In genomic region chr4:119212251-119212963, GRCh38 we compare ENCODE assay signal across 1 cellular context.
TF ChIP-seq lines count a peak whose summit lies in the region.

USP53 (plus strand) TSS chr4:119212713; CDS start chr4:119239760, 27,047 bp downstream.

TF ChIP-seq in SK-N-SH, 30 proteins besides CTCF, POLR2A, EP300 and RAD21 (continued from another document):
- TF ChIP-seq FOXM1 (IDR thresholded peaks at IDR 0.05; ENCODE audit: low read depth): no peak
- TF ChIP-seq TCF12 (IDR thresholded peaks at IDR 0.05): no peak
- TF ChIP-seq SMC3 (IDR thresholded peaks at IDR 0.05; ENCODE audit: low read depth, low read length): no peak
- TF ChIP-seq SIN3A (IDR thresholded peaks at IDR 0.05; ENCODE audit: borderline replicate concordance, low read depth, low read length): peak; percentile 85; the same call in 1 of the 2 replicates
- TF ChIP-seq USF1 (IDR thresholded peaks at IDR 0.05; ENCODE audit: borderline replicate concordance, low read depth): no peak
- peak; percentile 41; the same call in 1 of the 2 replicates for TF ChIP-seq YY1 (IDR thresholded peaks at IDR 0.05; ENCODE audit: low read depth)
- no peak for TF ChIP-seq MEF2A (IDR thresholded peaks at IDR 0.05; ENCODE audit: borderline replicate concordance, low read depth)
- TF ChIP-seq NFIC (IDR thresholded peaks at IDR 0.05; ENCODE audit: borderline replicate concordance): no peak
- 0 out of 2 replicates have a peak, but pooled peaks have one; percentile 3 for TF ChIP-seq ELF1 (IDR thresholded peaks at IDR 0.05)
- peak; percentile 82 for TF ChIP-seq MAX (IDR thresholded peaks at IDR 0.05; ENCODE audit: low read depth)
- TF ChIP-seq RXRA (IDR thresholded peaks at IDR 0.05; ENCODE audit: borderline replicate concordance, low read depth): no peak
- TF ChIP-seq GABPA (IDR thresholded peaks at IDR 0.05; ENCODE audit: low read depth): no peak
- peak; percentile 69 for TF ChIP-seq GATA2 (CRISPR knock-in tag; IDR thresholded peaks at IDR 0.05)
- TF ChIP-seq EZH2phosphoT487 (IDR thresholded peaks at IDR 0.05; ENCODE audit: borderline replicate concordance, low read depth): no peak
- TF ChIP-seq REST (IDR thresholded peaks at IDR 0.05; ENCODE audit: low read depth, low read length): 0 out of 2 replicates have a peak, but pooled peaks have one; percentile 46
- no peak; the same call in none of the 2 replicates for TF ChIP-seq PBX3 (IDR thresholded peaks at IDR 0.05)
- TF ChIP-seq FOSL2 (IDR thresholded peaks at IDR 0.05; ENCODE audit: borderline replicate concordance, low read depth): no peak
- TF ChIP-seq NRF1 (IDR thresholded peaks at IDR 0.05; ENCODE audit: low read depth, low read length): peak; percentile 78
- TF ChIP-seq CHD2 (IDR thresholded peaks at IDR 0.05; ENCODE audit: low read length, partially characterized antibody): peak; percentile 99
- no peak for TF ChIP-seq USF2 (IDR thresholded peaks at IDR 0.05; ENCODE audit: borderline replicate concordance, low read depth, low read length)
- TF ChIP-seq RFX5 (IDR thresholded peaks at IDR 0.05; ENCODE audit: low read length): no peak
- TF ChIP-seq FOXJ3 (CRISPR knock-in tag; IDR thresholded peaks at IDR 0.05): no peak
- peak; percentile 97 for TF ChIP-seq POLR2AphosphoS5 (IDR thresholded peaks at IDR 0.05; ENCODE audit: low read depth, low read length)
- TF ChIP-seq IRF3 (IDR thresholded peaks at IDR 0.05; ENCODE audit: low read depth, low read length): peak; percentile 1; the same call in 1 of the 2 replicates
- peak; percentile 17; the same call in 1 of the 2 replicates for TF ChIP-seq MXI1 (IDR thresholded peaks at IDR 0.05; ENCODE audit: low read depth, low read length)
TF ChIP-seq in SK-N-SH: peak in this region for 13.
